In genomic region chr3:39285333-39285732, GRCh38 we compare ENCODE assay signal across 1 cellular context.
TF ChIP-seq lines count a peak whose summit lies in the region.

No MANE protein-coding gene starts in this region.

TF ChIP-seq in K562, 482 proteins besides CTCF, POLR2A, EP300 and RAD21:
- 0 out of 2 replicates have a peak, but pooled peaks have one; percentile 14 for TF ChIP-seq ZNF584 (CRISPR knock-in tag; IDR thresholded peaks at IDR 0.05; ENCODE audit: low read depth)
- TF ChIP-seq ADNP (tag; IDR thresholded peaks at IDR 0.05), result 0 out of 2 replicates have a peak, but pooled peaks have one; percentile 1
- TF ChIP-seq SPI1 (IDR thresholded peaks at IDR 0.05; ENCODE audit: borderline replicate concordance, low read depth, low read length), result peak; percentile 78; the same call in 1 of the 2 replicates
- no peak for TF ChIP-seq STAT5A (IDR thresholded peaks at IDR 0.05; ENCODE audit: borderline replicate concordance, low read length)
TF ChIP-seq in K562: peak in this region for 3.
